12 cellular contexts compared by ENCODE assay signal in the genomic region with DNA sequence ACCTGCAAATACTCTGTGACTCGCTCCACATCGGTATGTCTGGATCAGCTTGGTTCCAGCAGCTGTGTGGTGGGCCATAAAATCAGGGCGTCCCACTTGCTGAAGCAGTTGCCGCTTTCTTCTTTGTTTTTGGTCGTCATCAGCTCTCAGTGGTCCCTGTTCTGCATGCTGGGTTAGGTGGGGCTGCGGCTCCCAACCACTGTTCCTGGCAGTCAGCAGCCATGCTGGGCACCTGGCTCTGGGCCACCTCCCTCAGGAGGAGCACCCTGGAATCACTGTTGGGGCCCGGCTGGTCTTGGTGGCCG.
"Had no signal": no experiment of that assay in that cellular context is flagged by ENCODE, and none has a peak within 500 bp of the region (broad histone marks: within the 10 kb centered on the region; RNA-seq: fewer than 3 reads in every experiment).

No MANE protein-coding gene starts in this region.

- H3K4me3 Mint-ChIP-seq: activated B cell treated with CpG ODN at 0.5 μM for 24 hours; activated CD4-positive, alpha-beta T cell treated with anti-CD3 and anti-CD28 coated beads, Interleukin-2, amount 10 ng/mL, durations not matched to agents 24 days and 14 days; dendritic cell treated with granulocyte-macrophage colony-stimulating factor and Interleukin-4, amounts not matched to agents 40 ng/mL and 50 ng/mL, for 4 days; mesothelial cell of epicardium; stimulated activated memory B cell treated with anti-CD40 and anti-IgM and Interleukin-4, amounts not matched to agents 10 μg/mL and 1 μg/mL and 100 μg/mL, for 72 hours had no signal

- ATAC-seq: stimulated activated memory B cell treated with anti-CD40 and anti-IgM and Interleukin-4, amounts not matched to agents 10 μg/mL and 1 μg/mL and 100 μg/mL, for 72 hours had no signal

- DNase-seq: activated B cell treated with CpG ODN at 0.5 μM for 24 hours, aorta, posterior cingulate gyrus, retina, SIG-M5, trophoblast cell had no signal

- H3K9me3 Mint-ChIP-seq: activated B cell treated with CpG ODN at 0.5 μM for 24 hours; activated CD4-positive, alpha-beta T cell treated with anti-CD3 and anti-CD28 coated beads, Interleukin-2, amount 10 ng/mL, durations not matched to agents 24 days and 14 days; dendritic cell treated with granulocyte-macrophage colony-stimulating factor and Interleukin-4, amounts not matched to agents 40 ng/mL and 50 ng/mL, for 4 days; stimulated activated memory B cell treated with anti-CD40 and anti-IgM and Interleukin-4, amounts not matched to agents 10 μg/mL and 1 μg/mL and 100 μg/mL, for 72 hours had no signal

- H3K27ac ChIP-seq: epithelial cell of prostate had no signal

- H3K4me1 Mint-ChIP-seq: mesothelial cell of epicardium had no signal

- H3K27ac Mint-ChIP-seq: activated B cell treated with CpG ODN at 0.5 μM for 24 hours; activated CD4-positive, alpha-beta T cell treated with anti-CD3 and anti-CD28 coated beads, Interleukin-2, amount 10 ng/mL, durations not matched to agents 24 days and 14 days; dendritic cell treated with granulocyte-macrophage colony-stimulating factor and Interleukin-4, amounts not matched to agents 40 ng/mL and 50 ng/mL, for 4 days; mesothelial cell of epicardium; stimulated activated memory B cell treated with anti-CD40 and anti-IgM and Interleukin-4, amounts not matched to agents 10 μg/mL and 1 μg/mL and 100 μg/mL, for 72 hours had no signal

- H3K4me3 ChIP-seq: lung had no signal

- H3K27me3 Mint-ChIP-seq: activated B cell treated with CpG ODN at 0.5 μM for 24 hours; activated CD4-positive, alpha-beta T cell treated with anti-CD3 and anti-CD28 coated beads, Interleukin-2, amount 10 ng/mL, durations not matched to agents 24 days and 14 days; dendritic cell treated with granulocyte-macrophage colony-stimulating factor and Interleukin-4, amounts not matched to agents 40 ng/mL and 50 ng/mL, for 4 days; stimulated activated memory B cell treated with anti-CD40 and anti-IgM and Interleukin-4, amounts not matched to agents 10 μg/mL and 1 μg/mL and 100 μg/mL, for 72 hours had no signal
